7 cellular contexts compared by ENCODE assay signal in the genomic region with DNA sequence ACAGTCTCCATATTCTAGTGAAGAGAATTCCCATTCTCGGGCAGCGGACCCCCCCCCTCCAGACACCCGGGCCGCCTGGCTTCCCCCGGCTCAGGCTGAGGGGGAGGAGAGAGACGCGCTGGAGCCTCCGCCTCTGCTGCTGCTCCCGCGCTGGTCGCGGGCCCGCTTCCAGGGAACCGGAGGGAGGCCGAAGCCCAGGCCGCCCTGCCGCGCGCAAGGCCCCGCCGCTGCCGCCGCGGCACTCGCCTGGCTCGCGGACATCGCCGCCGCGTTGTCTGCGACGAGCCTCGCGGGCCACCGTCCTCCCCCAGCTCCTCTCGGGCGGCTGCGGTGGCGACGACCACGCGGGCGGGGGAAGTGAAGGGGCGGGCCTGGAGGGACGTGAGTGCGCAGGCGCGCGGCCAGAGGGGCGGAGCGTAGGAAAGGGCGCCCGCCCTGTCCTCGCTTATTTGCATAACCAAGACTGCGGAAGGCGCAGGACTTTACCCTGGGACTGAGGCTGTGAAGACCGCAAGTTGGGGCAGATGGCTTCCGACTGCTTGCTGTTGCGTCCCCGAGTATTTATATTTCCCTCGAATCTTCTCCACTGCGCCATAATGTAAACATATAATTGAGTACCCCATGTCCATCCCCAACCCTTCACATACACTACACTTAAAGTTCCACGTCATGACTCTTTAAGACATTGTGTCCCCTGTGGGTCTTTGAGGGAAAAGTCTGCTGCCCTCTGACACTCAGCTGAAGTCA.
DNase-seq lines count a peak whose midpoint lies in the region; ATAC-seq and TF ChIP-seq lines count a peak whose summit lies in the region.

TSS of gene ARL5A (minus strand) at position 279 of the 747 bp plus-strand sequence. CDS start at position 34, 245 bp downstream.

- peak; percentile 97 for ATAC-seq in GM18508 (IDR thresholded peaks at IDR 0.05; ENCODE audit: insufficient read depth, unreplicated experiment)
- ATAC-seq in HG03025 (IDR thresholded peaks at IDR 0.05; ENCODE audit: low FRiP score, unreplicated experiment), result peak; percentile 91

- no peak for TF ChIP-seq CTCF in retinal pigment epithelial cell (conservative IDR thresholded peaks at IDR 0.05; ENCODE audit: low read depth, low read length)

- peak within 1 kb of the TSS; percentile 94 for H3K4me3 ChIP-seq in retinal pigment epithelial cell (ENCODE audit: low read length)

- DNase-seq in NCI-H2081 (lab: John Stamatoyannopoulos, UW) (peak; percentile 91 to 93), T1000 (lab: John Stamatoyannopoulos, UW) (peak; percentile 83), astrocyte of the hippocampus (ENCODE audit: low read depth, low spot score) (peak; percentile 99), hypothalamus (lab: John Stamatoyannopoulos, UW) (peak; percentile 54 to 96 (median 91)), retinal pigment epithelial cell (ENCODE audit: low read depth) (peak; percentile 80)

Comparison
In these comparisons a context has a peak if more than half of its experiments do, and no peak if none do; other contexts are left out.
1. Peak in every context shown above with its lines: DNase-seq, ATAC-seq and H3K4me3 ChIP-seq.